ENCODE assay signal across 13 cellular contexts in the genomic region with DNA sequence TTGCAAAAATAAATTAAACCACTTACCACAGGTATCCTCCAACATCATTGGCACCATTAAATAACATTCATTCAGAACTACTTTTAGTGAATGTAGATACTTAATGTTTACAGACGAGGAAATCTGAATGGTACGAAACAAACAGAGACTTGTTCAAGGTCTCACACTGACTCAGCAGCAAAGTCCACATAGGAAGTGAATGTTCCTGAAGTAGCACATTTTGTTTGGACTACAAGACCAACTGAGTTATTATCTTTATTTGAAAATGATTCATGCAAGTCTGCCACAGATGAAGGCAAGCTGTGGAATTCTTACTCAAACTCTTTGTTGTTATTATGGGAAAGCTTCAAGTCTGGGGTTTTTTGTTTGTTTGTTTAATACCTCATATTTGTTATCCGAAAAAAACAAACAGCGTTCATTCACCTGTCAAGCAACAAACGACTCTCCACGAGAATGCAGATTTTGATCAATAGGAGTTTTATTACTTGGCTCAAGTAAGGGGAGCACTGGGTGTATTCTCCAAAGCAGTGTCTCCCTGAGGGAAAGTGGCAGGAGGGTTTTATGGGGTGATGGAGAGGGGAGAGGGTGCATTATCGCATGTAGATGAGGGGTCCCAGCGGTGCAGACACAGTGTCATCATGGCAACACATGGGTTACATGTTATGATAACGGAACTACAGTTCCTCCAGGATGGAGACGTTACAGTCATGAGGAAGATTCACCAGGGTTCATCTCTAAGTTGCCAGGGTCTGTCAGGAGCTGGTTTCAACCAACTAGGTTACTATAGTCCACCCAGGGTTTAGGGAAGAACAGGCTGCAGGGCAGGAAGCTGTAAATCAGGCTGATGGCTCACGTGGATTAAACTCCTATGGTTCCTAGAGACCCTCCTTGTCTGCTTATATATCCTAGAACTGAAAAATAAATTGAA.
DNase-seq lines count a peak whose midpoint lies in the region; ATAC-seq, FAIRE-seq and TF ChIP-seq lines count a peak whose summit lies in the region.
"Had no signal": no experiment of that assay in that cellular context is flagged by ENCODE, and none has a peak within 500 bp of the region (broad histone marks: within the 10 kb centered on the region; RNA-seq: fewer than 3 reads in every experiment).

No MANE protein-coding gene starts in this region.

- H3K4me3 ChIP-seq in esophagus muscularis mucosa, result no peak overlapping the region
- no peak overlapping the region for H3K4me3 ChIP-seq in mucosa of descending colon
- H3K4me3 ChIP-seq: thyroid gland had no signal

- H3K27me3 ChIP-seq in esophagus muscularis mucosa, result no peaks in the 10 kb centered on the region
- H3K27me3 ChIP-seq: thyroid gland had no signal

- H3K9me3 ChIP-seq in esophagus muscularis mucosa (no peaks in the 10 kb centered on the region), mucosa of descending colon (no peaks in the 10 kb centered on the region)
- H3K9me3 ChIP-seq: thyroid gland had no signal

- H3K27ac ChIP-seq in esophagus muscularis mucosa (replicated peaks in 1 of 4), result peak overlapping the region; percentile 71 to 79 (median 74)
- H3K27ac ChIP-seq: thyroid gland had no signal

- 74% methylated on average over 11 of the region's 11 CpGs for WGBS in esophagus muscularis mucosa

- ATAC-seq in mucosa of descending colon (peak; percentile 88), GM18868 (IDR thresholded peaks at IDR 0.05; ENCODE audit: unreplicated experiment) (no peak)
- ATAC-seq: activated CD8-positive, alpha-beta T cell treated with anti-CD3 and anti-CD28 coated beads, Interleukin-2, amount 10 ng/mL, durations not matched to agents 7 days and 5 days had no signal

- peak; percentile 90 for DNase-seq in A172 (ENCODE audit: low spot score)
- DNase-seq in NCI-H460 (ENCODE audit: extremely low read depth, low read depth), result peak; percentile 76
- DNase-seq in esophagus muscularis mucosa (ENCODE audit: extremely low spot score), result no peak
- peak in 1 of 3 donors; percentile 27 for DNase-seq in mucosa of descending colon
- no peak for DNase-seq in D721Med (ENCODE audit: insufficient read length, low spot score)
- DNase-seq in GM19238 (ENCODE audit: insufficient read length, low spot score), result no peak
- no peak for DNase-seq in COR-L47 (lab: John Stamatoyannopoulos, UW)
- DNase-seq: activated CD8-positive, alpha-beta T cell treated with anti-CD3 and anti-CD28 coated beads, Interleukin-2, amount 10 ng/mL, durations not matched to agents 7 days and 5 days; cerebellar nuclear complex; NCI-H1694; stimulated activated CD4-positive, alpha-beta T cell treated with anti-CD3 and anti-CD28 coated beads, Interleukin-2, amount 100 ng/mL, for 24 hours; thyroid gland had no signal

- peak; percentile 33 for TF ChIP-seq EP300 in esophagus muscularis mucosa (IDR thresholded peaks at IDR 0.05)

- no peak for TF ChIP-seq CTCF in esophagus muscularis mucosa (IDR thresholded peaks at IDR 0.05)
- TF ChIP-seq CTCF in mucosa of descending colon (IDR thresholded peaks at IDR 0.05), result no peak
- no peak for TF ChIP-seq CTCF in D721Med (IDR thresholded peaks at IDR 0.05; ENCODE audit: insufficient read depth, missing control alignments)

- intact Hi-C loops in esophagus muscularis mucosa (cut with DNase I), result no loop called here
- intact Hi-C loops in mucosa of descending colon (cut with DNase I, micrococcal nuclease), result no loop called here

- no peak for TF ChIP-seq POLR2A in esophagus muscularis mucosa (IDR thresholded peaks at IDR 0.05; ENCODE audit: low read depth)

- H3K4me1 ChIP-seq in esophagus muscularis mucosa, result peaks cover 9 to 19% (median 11%) of the 10 kb centered on the region in 4 donors
- H3K4me1 ChIP-seq in mucosa of descending colon (ENCODE audit: low read depth), result no peaks in the 10 kb centered on the region
- H3K4me1 ChIP-seq: thyroid gland had no signal

- no peak for FAIRE-seq in D721Med (lab: Jason Lieb, UNC)

- H3K36me3 ChIP-seq in esophagus muscularis mucosa (no peaks in the 10 kb centered on the region), mucosa of descending colon (ENCODE audit: low read depth) (no peaks in the 10 kb centered on the region)
- H3K36me3 ChIP-seq: thyroid gland had no signal

Comparison
In these comparisons a context has a peak if more than half of its experiments do, and no peak if none do; other contexts are left out.
1. DNase-seq: peak in A172 (single experiment) and NCI-H460 (single experiment); none in esophagus muscularis mucosa (single experiment), D721Med (single experiment), GM19238 (single experiment) and COR-L47 (single experiment).